In genomic region chr17:21284319-21285163, GRCh38 we compare ENCODE assay signal across 9 cellular contexts. TPM values are rescaled to one million over a fixed set of nuclear protein-coding genes. Genes with fewer than 3 reads are reported as not detected.
A peak's percentile ranks its signal among the peaks of the same experiment; 100 is the strongest.
DNase-seq lines count a peak whose midpoint lies in the region; ATAC-seq, FAIRE-seq and TF ChIP-seq lines count a peak whose summit lies in the region.
"Had no signal": no experiment of that assay in that cellular context is flagged by ENCODE, and none has a peak within 500 bp of the region (broad histone marks: within the 10 kb centered on the region; RNA-seq: fewer than 3 reads in every experiment).

TSS of gene MAP2K3 (plus strand) at chr17:21284711. CDS start at chr17:21284921, 210 bp downstream.

- H3K27me3 ChIP-seq in keratinocyte (ENCODE audit: control insufficient read depth, extremely low read depth, insufficient read depth, low read length), result no peaks in the 10 kb centered on the region

- H3K79me2 ChIP-seq in keratinocyte (ENCODE audit: control insufficient read depth, insufficient read depth, low read length), result peaks cover 46% of the 10 kb centered on the region

- peak; percentile 64 for FAIRE-seq in keratinocyte (lab: Jason Lieb, UNC)
- FAIRE-seq: colon had no signal

- DNase-seq in AG09309 (ENCODE audit: low read depth) (peak; percentile 96), NCI-H446 (lab: John Stamatoyannopoulos, UW) (peak; percentile 90 to 98), cerebellar cortex (ENCODE audit: low spot score) (peak; percentile 100), keratinocyte (ENCODE audit: low read depth, low spot score) (peak; percentile 96)
- DNase-seq in stimulated activated CD4-positive, alpha-beta T cell treated with anti-CD3 and anti-CD28 coated beads, Interleukin-15, amount 100 ng/mL, for 1 hour (ENCODE audit: low read depth in 1 of 2, low spot score in 1 of 2), result peak; percentile 90 to 95

- H3K27ac ChIP-seq in keratinocyte (ENCODE audit: control insufficient read depth, insufficient read depth, low read length), result peak within 1 kb of the TSS; percentile 79

- H3K4me2 ChIP-seq in keratinocyte (ENCODE audit: control insufficient read depth, extremely low read depth, insufficient read depth, low read depth, low read length), result peak within 1 kb of the TSS; percentile 93

- dilution Hi-C loops in keratinocyte (cut with MboI; ENCODE audit: extremely low pct_ligation_motif_present, low sequenced_read_pairs), result no loop called here

- ATAC-seq in GM19025 (IDR thresholded peaks at IDR 0.05; ENCODE audit: low read depth, unreplicated experiment) (peak; percentile 65), HG03342 (IDR thresholded peaks at IDR 0.05; ENCODE audit: unreplicated experiment) (peak; percentile 75)
- peak; percentile 75 to 77 for ATAC-seq in activated CD4-positive, CD25-positive, alpha-beta regulatory T cell treated with anti-CD3 and anti-CD28 coated beads, Interleukin-2, amount 50 U/mL, for 24 hours

- H3K4me3 ChIP-seq in AG09309 (ENCODE audit: control insufficient read depth, low read depth, low read length) (peak within 1 kb of the TSS; percentile 95), keratinocyte (ENCODE audit: control insufficient read depth in 2 of 3, extremely low read depth in 1 of 3, insufficient read depth in 2 of 3, low read depth in 1 of 3, low read length in 3 of 3) (peak within 1 kb of the TSS; percentile 77 to 86 (median 78))

- H3K9ac ChIP-seq in keratinocyte (ENCODE audit: control insufficient read depth, extremely low read depth, insufficient read depth, low read length), result peak within 1 kb of the TSS; percentile 83

- H3K9me1 ChIP-seq in keratinocyte (ENCODE audit: control insufficient read depth, extremely low read depth, insufficient read depth, low read length), result no peaks in the 10 kb centered on the region

- peaks cover 12% of the 10 kb centered on the region for H4K20me1 ChIP-seq in keratinocyte (ENCODE audit: control insufficient read depth, extremely low read depth, insufficient read depth, low read length)

- H2AFZ ChIP-seq in keratinocyte (ENCODE audit: control insufficient read depth, low read length), result peak within 1 kb of the TSS; percentile 51

- TF ChIP-seq CTCF in AG09309 (IDR thresholded peaks at IDR 0.05; ENCODE audit: control insufficient read depth, insufficient read depth, low read depth, low read length, missing control alignments), result no peak
- TF ChIP-seq CTCF in keratinocyte (optimal IDR thresholded peaks at IDR 0.05 in 1 of 3, IDR thresholded peaks at IDR 0.05 in 1 of 3, conservative IDR thresholded peaks at IDR 0.05 in 1 of 3; ENCODE audit: extremely low read depth in 1 of 3, insufficient read depth in 2 of 3, low read length in 3 of 3), result no peak

- peaks cover 48% of the 10 kb centered on the region for H3K4me1 ChIP-seq in keratinocyte (ENCODE audit: control insufficient read depth, extremely low read depth, insufficient read depth, low read length)

- H3K9me3 ChIP-seq in keratinocyte (ENCODE audit: control insufficient read depth, low read depth, low read length), result no peaks in the 10 kb centered on the region

- H3K36me3 ChIP-seq in keratinocyte (ENCODE audit: control insufficient read depth in 2 of 2, extremely low read depth in 1 of 2, insufficient read depth in 2 of 2, low read length in 2 of 2), result no peaks in the 10 kb centered on the region

RNA-seq across cellular contexts. Expression of gene MAP2K3, which starts in this region (rescaled TPM):
- 19.0 to 70.2 TPM (median 22.4 TPM) in 3 replicates for polyA plus RNA-seq in keratinocyte
- polyA plus RNA-seq in keratinocyte (2011; ENCODE audit: low read depth), result 41.8 TPM
- polyA plus RNA-seq in keratinocyte (2011; cell fraction: cytosol; rRNA removed), result 33.6 and 51.5 TPM in 2 replicates
- polyA plus RNA-seq in keratinocyte (2011; cell fraction: nucleus; rRNA removed), result 46.5 and 55.1 TPM in 2 replicates
- 56.4 and 72.9 TPM in 2 replicates for polyA plus RNA-seq in keratinocyte (2012; ENCODE audit: low replicate concordance)
- 23.0 to 102 TPM (median 29.5 TPM) in 3 replicates for polyA minus RNA-seq in keratinocyte
- 36.1 TPM for polyA minus RNA-seq in keratinocyte (2011; cell fraction: cytosol; rRNA and poly(A)+ RNA removed)
- 21.7 and 28.8 TPM in 2 replicates for polyA minus RNA-seq in keratinocyte (2011; cell fraction: nucleus; rRNA and poly(A)+ RNA removed)

Comparison
In these comparisons a context has a peak if more than half of its experiments do, and no peak if none do; other contexts are left out.
1. Peak in every context shown above with its lines: DNase-seq, ATAC-seq, H3K4me3 ChIP-seq and H3K27ac ChIP-seq.